ENCODE assay signal across 8 cellular contexts in genomic region chr2:109130726-109130995, GRCh38. TPM values are rescaled to one million over a fixed set of nuclear protein-coding genes. Genes with fewer than 3 reads are reported as not detected.
DNase-seq lines count a peak whose midpoint lies in the region; ATAC-seq and TF ChIP-seq lines count a peak whose summit lies in the region.

No MANE protein-coding gene starts in this region.

- no peak for DNase-seq in CD4-positive, alpha-beta memory T cell
- no peak for DNase-seq in Panc1 (ENCODE audit: low read depth, low spot score)
- DNase-seq in fibroblast of lung (ENCODE audit: low read depth in 2 of 2), result no peak
- DNase-seq in gastrocnemius medialis, result no peak
- DNase-seq in DMS114 treated with DMSO at 0.1 percent for 48 hours (lab: John Stamatoyannopoulos, UW; ENCODE audit: unreplicated experiment), result no peak
- DNase-seq in activated naive CD4-positive, alpha-beta T cell treated with Interleukin-2 at 50 U/mL for 16 hours, result no peak
- no peak for DNase-seq in NCI-H510A (lab: John Stamatoyannopoulos, UW)

- no peaks in the 10 kb centered on the region for H3K9me3 ChIP-seq in CD4-positive, alpha-beta memory T cell (ENCODE audit: control insufficient read depth in 1 of 2, low read length in 2 of 2)
- H3K9me3 ChIP-seq in Panc1 (ENCODE audit: control insufficient read depth, insufficient read depth, low read depth, low read length) (no peaks in the 10 kb centered on the region), fibroblast of lung (ENCODE audit: control insufficient read depth, insufficient read depth, low read depth, low read length) (no peaks in the 10 kb centered on the region), gastrocnemius medialis (no peaks in the 10 kb centered on the region)

- peaks cover 25 to 34% of the 10 kb centered on the region in 2 donors for H3K27me3 Mint-ChIP-seq in CD4-positive, alpha-beta memory T cell

- peak overlapping the region; percentile 94 for H3K9ac ChIP-seq in fibroblast of lung (ENCODE audit: insufficient read depth, low read length)

- H3K36me3 ChIP-seq in CD4-positive, alpha-beta memory T cell (ENCODE audit: insufficient read depth, low read length), result no peaks in the 10 kb centered on the region
- H3K36me3 ChIP-seq in Panc1 (ENCODE audit: control insufficient read depth, insufficient read depth, low read length), result no peaks in the 10 kb centered on the region
- no peaks in the 10 kb centered on the region for H3K36me3 ChIP-seq in fibroblast of lung (ENCODE audit: control insufficient read depth, insufficient read depth, low read length)
- H3K36me3 ChIP-seq in gastrocnemius medialis, result no peaks in the 10 kb centered on the region

- H2AFZ ChIP-seq in fibroblast of lung (ENCODE audit: low read length), result no peak overlapping the region

- peak overlapping the region in 6 of 8 donors; percentile 18 to 96 (median 73) for H3K4me3 Mint-ChIP-seq in CD4-positive, alpha-beta memory T cell

- peaks cover 69% of the 10 kb centered on the region for H3K79me2 ChIP-seq in fibroblast of lung (ENCODE audit: control insufficient read depth, insufficient read depth, low read length)

- intact Hi-C loops in CD4-positive, alpha-beta memory T cell (cut with micrococcal nuclease), result no loop called here
- intact Hi-C loops in Panc1 (cut with micrococcal nuclease; ENCODE audit: unreplicated experiment), result no loop called here
- intact Hi-C loops in gastrocnemius medialis (cut with DNase I; ENCODE audit: low total_unique reads), result no loop called here

- H3K4me1 Mint-ChIP-seq in CD4-positive, alpha-beta memory T cell, result peaks cover 6 to 14% (median 10%) of the 10 kb centered on the region in 4 donors

- no peaks in the 10 kb centered on the region for H3K36me3 Mint-ChIP-seq in CD4-positive, alpha-beta memory T cell

- no peak for TF ChIP-seq CTCF in Panc1 (IDR thresholded peaks at IDR 0.05)
- no peak for TF ChIP-seq CTCF in fibroblast of lung (conservative IDR thresholded peaks at IDR 0.05 in 1 of 2, IDR thresholded peaks at IDR 0.05 in 1 of 2; ENCODE audit: low read depth in 1 of 2, low read length in 2 of 2)
- no peak for TF ChIP-seq CTCF in gastrocnemius medialis (IDR thresholded peaks at IDR 0.05 in 4 of 5, conservative IDR thresholded peaks at IDR 0.05 in 1 of 5)

- no peak for TF ChIP-seq POLR2A in gastrocnemius medialis (IDR thresholded peaks at IDR 0.05)

- H3K4me2 ChIP-seq in fibroblast of lung (ENCODE audit: extremely low read depth, insufficient read depth, low read length), result peak overlapping the region; percentile 84

- H3K27me3 ChIP-seq in CD4-positive, alpha-beta memory T cell (ENCODE audit: insufficient read depth, low read length), result peaks cover 5% of the 10 kb centered on the region
- peaks cover 2% of the 10 kb centered on the region for H3K27me3 ChIP-seq in Panc1 (ENCODE audit: control insufficient read depth, insufficient read depth, low read length)
- no peaks in the 10 kb centered on the region for H3K27me3 ChIP-seq in fibroblast of lung (ENCODE audit: control insufficient read depth, insufficient read depth, low read length)
- H3K27me3 ChIP-seq in gastrocnemius medialis, result no peaks in the 10 kb centered on the region

- CTCF ChIA-PET in CD4-positive, alpha-beta memory T cell (lab: Charles Lee; ENCODE audit: partially characterized antibody), result interaction anchor here (0.6 kb wide), 1 partner anchor 108 kb away, joined by 3 read pairs; no protein-coding TSS in a partner anchor
- CTCF ChIA-PET in Panc1 (lab: Charles Lee), result no interaction called here

- H3K4me1 ChIP-seq in CD4-positive, alpha-beta memory T cell (ENCODE audit: insufficient read depth, low read length), result peaks cover 15% of the 10 kb centered on the region
- H3K4me1 ChIP-seq in Panc1 (ENCODE audit: control insufficient read depth, insufficient read depth, low read length), result peaks cover 23% of the 10 kb centered on the region
- H3K4me1 ChIP-seq in fibroblast of lung (ENCODE audit: control insufficient read depth, extremely low read depth, insufficient read depth, low read length), result peaks cover 14% of the 10 kb centered on the region
- H3K4me1 ChIP-seq in gastrocnemius medialis, result peaks cover 7 to 8% of the 10 kb centered on the region in 2 donors

- H3K27ac Mint-ChIP-seq in CD4-positive, alpha-beta memory T cell, result no peak overlapping the region

- peaks cover 3% of the 10 kb centered on the region for H4K20me1 ChIP-seq in fibroblast of lung (ENCODE audit: control insufficient read depth, extremely low read depth, insufficient read depth, low read length)

- BruUV-seq in Panc1 (replicated peaks; lab: Mats Ljungman, UMichigan), result no TSS peak

- POLR2A ChIA-PET in CD4-positive, alpha-beta memory T cell (lab: Charles Lee; ENCODE audit: partially characterized antibody), result interaction anchor here (2.9 kb wide), 1 partner anchor 99 kb away, joined by 19 read pairs; no protein-coding TSS in a partner anchor
- POLR2A ChIA-PET in Panc1 (lab: Charles Lee), result no interaction called here

- no peak overlapping the region for H3K4me3 ChIP-seq in CD4-positive, alpha-beta memory T cell (ENCODE audit: low read length in 2 of 2)
- peak overlapping the region; percentile 36 to 61 for H3K4me3 ChIP-seq in Panc1 (ENCODE audit: low read depth in 2 of 2, low read length in 2 of 2)
- H3K4me3 ChIP-seq in fibroblast of lung (replicated peaks in 1 of 4; ENCODE audit: control extremely low read depth in 1 of 4, insufficient read depth in 1 of 4, low read depth in 3 of 4, low read length in 4 of 4), result peak overlapping the region; percentile 40 to 83 (median 72)
- H3K4me3 ChIP-seq in gastrocnemius medialis, result peak overlapping the region; percentile 63 to 82 (median 70)

- H3K27ac ChIP-seq in CD4-positive, alpha-beta memory T cell (ENCODE audit: low read depth, low read length), result no peak overlapping the region
- H3K27ac ChIP-seq in Panc1 (ENCODE audit: low read length) (peak overlapping the region; percentile 23; the same call in 1 of the 2 replicates), fibroblast of lung (ENCODE audit: insufficient read depth, low read length) (peak overlapping the region; percentile 78), gastrocnemius medialis (peak overlapping the region in 2 of 4 donors; percentile 37 to 64)

- in situ Hi-C loops in Panc1 (cut with HindIII; ENCODE audit: low pct_unique_long_range_greater_than_20kb, low sequenced_read_pairs) (no loop called here), gastrocnemius medialis (cut with MboI; ENCODE audit: low sequenced_read_pairs in 4 of 4) (loop anchor here in 1 of 4 donors (25.0 kb wide), 1 partner anchor 182 kb away; no protein-coding TSS in a partner anchor)

- peaks cover 0 to 1% (median 0%) of the 10 kb centered on the region in 8 donors for H3K9me3 Mint-ChIP-seq in CD4-positive, alpha-beta memory T cell

- ATAC-seq in Panc1, result no peak
- ATAC-seq in gastrocnemius medialis, result no peak
- ATAC-seq in GM19455 (IDR thresholded peaks at IDR 0.05; ENCODE audit: unreplicated experiment), result no peak

RNA-seq across cellular contexts. Expression of gene SH3RF3, which starts 1.7 kb away (rescaled TPM):
- total RNA-seq in CD4-positive, alpha-beta memory T cell, result 1 to 10 TPM; 2.1 to 2.2 TPM
- polyA plus RNA-seq in CD4-positive, alpha-beta memory T cell, result under 1 TPM in 1 of 2 donors, not detected in 1; 0.26 TPM
- total RNA-seq in Panc1 (2021; ENCODE audit: unreplicated experiment) (4.9 TPM), fibroblast of lung (6.7 and 10.1 TPM in 2 replicates), gastrocnemius medialis (1 to 10 TPM; 2.8 to 5.7 (median 3.0) TPM)
- 5.4 TPM for polyA plus RNA-seq in Panc1 (2012; ENCODE audit: insufficient read length)
- polyA plus RNA-seq in fibroblast of lung, result 8.3 and 9.5 TPM in 2 replicates
- polyA plus RNA-seq in fibroblast of lung (2012), result 13.3 and 14.8 TPM in 2 replicates
- polyA minus RNA-seq in fibroblast of lung (ENCODE audit: low replicate concordance), result 16.0 and 21.7 TPM in 2 replicates

Comparison
In these comparisons a context has a peak if more than half of its experiments do, and no peak if none do; other contexts are left out.
1. H3K4me3 ChIP-seq: peak in Panc1 (2 of 2), fibroblast of lung (4 of 4) and gastrocnemius medialis (4 of 4); none in CD4-positive, alpha-beta memory T cell (0 of 2).